ENCODE assay signal across 20 cellular contexts in genomic region chr7:68700414-68700813, GRCh38.
DNase-seq lines count a peak whose midpoint lies in the region; ATAC-seq and TF ChIP-seq lines count a peak whose summit lies in the region.
"Had no signal": no experiment of that assay in that cellular context is flagged by ENCODE, and none has a peak within 500 bp of the region (broad histone marks: within the 10 kb centered on the region; RNA-seq: fewer than 3 reads in every experiment).

No MANE protein-coding gene starts in this region.

- H2BK15ac ChIP-seq in IMR-90 (ENCODE audit: low read depth, low read length), result no peak overlapping the region

- H3K14ac ChIP-seq in IMR-90 (replicated peaks; ENCODE audit: low read depth, low read length), result no peak overlapping the region

- H4K5ac ChIP-seq in IMR-90 (ENCODE audit: low read depth, low read length), result no peak overlapping the region

- CTCF ChIA-PET in IMR-90 (lab: Yijun Ruan, JAX), result no interaction called here

- H3K4me1 ChIP-seq in IMR-90 (ENCODE audit: control insufficient read depth, insufficient read depth, low read length), result peaks cover 7% of the 10 kb centered on the region
- peaks cover 22% of the 10 kb centered on the region for H3K4me1 ChIP-seq in adipocyte (ENCODE audit: control insufficient read depth, insufficient read depth, low read length)
- H3K4me1 ChIP-seq in skeletal muscle satellite cell (ENCODE audit: control insufficient read depth, insufficient read depth, low read length), result peaks cover 37% of the 10 kb centered on the region
- H3K4me1 ChIP-seq: heart left ventricle, lower lobe of right lung, pancreas, right atrium auricular region, upper lobe of left lung had no signal

- no peak overlapping the region for H3K27ac ChIP-seq in IMR-90 (ENCODE audit: insufficient read depth, low read length)
- H3K27ac ChIP-seq: heart left ventricle, lower lobe of right lung, pancreas, right atrium auricular region, upper lobe of left lung had no signal

- H3K27me3 ChIP-seq in IMR-90 (ENCODE audit: control insufficient read depth, insufficient read depth, low read length), result no peaks in the 10 kb centered on the region
- no peaks in the 10 kb centered on the region for H3K27me3 ChIP-seq in adipocyte (replicated peaks; ENCODE audit: control insufficient read depth, insufficient read depth, low read length)
- H3K27me3 ChIP-seq in skeletal muscle satellite cell (ENCODE audit: control insufficient read depth, insufficient read depth, low read length), result no peaks in the 10 kb centered on the region
- H3K27me3 ChIP-seq: pancreas, right atrium auricular region, upper lobe of left lung had no signal

- intact Hi-C loops in IMR-90 (cut with micrococcal nuclease), result no loop called here

- no peak overlapping the region for H2AK5ac ChIP-seq in IMR-90 (ENCODE audit: low read depth, low read length)

- no peak overlapping the region for H2AK9ac ChIP-seq in IMR-90 (replicated peaks; ENCODE audit: low read depth, low read length, poor library complexity)

- peak; percentile 46 for ATAC-seq in IMR-90 (ENCODE audit: low read depth)
- no peak for ATAC-seq in GM21390 (IDR thresholded peaks at IDR 0.05; ENCODE audit: unreplicated experiment)
- ATAC-seq: activated CD4-positive, CD25-positive, alpha-beta regulatory T cell treated with anti-CD3 and anti-CD28 coated beads, Interleukin-2, amount 50 U/mL, for 24 hours; heart left ventricle; lower lobe of right lung; pancreas had no signal

- TF ChIP-seq RAD21 in IMR-90 (IDR thresholded peaks at IDR 0.05; ENCODE audit: low read length), result no peak

- dilution Hi-C loops in IMR-90 (cut with HindIII; ENCODE audit: low sequenced_read_pairs, unreplicated experiment), result no loop called here

- no peak overlapping the region for H2BK5ac ChIP-seq in IMR-90 (ENCODE audit: low read depth, low read length, poor library complexity, severe bottlenecking)

- no peak overlapping the region for H3K4ac ChIP-seq in IMR-90 (ENCODE audit: low read depth, low read length)

- H3K23ac ChIP-seq in IMR-90 (ENCODE audit: low read depth, low read length), result no peak overlapping the region

- H3K9ac ChIP-seq in IMR-90 (ENCODE audit: low read depth, low read length) (no peak overlapping the region), adipocyte (ENCODE audit: low read length) (no peak overlapping the region), skeletal muscle satellite cell (ENCODE audit: low read depth, low read length) (peak overlapping the region; percentile 58)

- DNase-seq in IMR-90 (peak; percentile 65), adipocyte (ENCODE audit: low read depth) (peak; percentile 69), fibroblast of peridontal ligament (ENCODE audit: extremely low read depth) (peak; percentile 80), HuH-7.5 (ENCODE audit: low spot score) (no peak), DMS153 (lab: John Stamatoyannopoulos, UW) (no peak)
- DNase-seq: activated CD4-positive, alpha-beta memory T cell treated with anti-CD3 and anti-CD28 coated beads, Interleukin-2, amount 10 ng/mL, durations not matched to agents 7 days and 5 days; activated CD8-positive, alpha-beta memory T cell treated with anti-CD3 and anti-CD28 coated beads, Interleukin-2, amount 50 U/mL, for 48 hours; activated effector memory CD4-positive, alpha-beta T cell treated with Interleukin-2 at 50 U/mL for 16 hours; CD4-positive, alpha-beta memory T cell; GOT3; heart left ventricle; lower lobe of right lung; NCI-H526; pancreas; stimulated activated CD4-positive, alpha-beta T cell treated with anti-CD3 and anti-CD28 coated beads, Interleukin-2, amount 100 ng/mL, for 48 hours; upper lobe of left lung had no signal

- H3K4me2 ChIP-seq in IMR-90 (ENCODE audit: low read depth, low read length) (no peak overlapping the region), skeletal muscle satellite cell (ENCODE audit: low read length) (peak overlapping the region; percentile 47)

- BruUV-seq in IMR-90 (replicated peaks; lab: Mats Ljungman, UMichigan), result no TSS peak

- no peak overlapping the region for H2AFZ ChIP-seq in IMR-90 (replicated peaks; ENCODE audit: low read length, poor library complexity)

- H3K36me3 ChIP-seq in IMR-90 (ENCODE audit: control insufficient read depth, insufficient read depth, low read length) (no peaks in the 10 kb centered on the region), adipocyte (ENCODE audit: control insufficient read depth, insufficient read depth, low read length, severe bottlenecking) (no peaks in the 10 kb centered on the region), skeletal muscle satellite cell (ENCODE audit: insufficient read depth, low read length) (no peaks in the 10 kb centered on the region)
- H3K36me3 ChIP-seq: heart left ventricle, lower lobe of right lung, pancreas, right atrium auricular region, upper lobe of left lung had no signal

- in situ Hi-C loops in IMR-90 (cut with MboI; ENCODE audit: low sequenced_read_pairs), result no loop called here

- POLR2A ChIA-PET in IMR-90 (lab: Charles Lee; ENCODE audit: unreplicated experiment), result no interaction called here

- no peak overlapping the region for H3K4me3 ChIP-seq in IMR-90 (ENCODE audit: insufficient read depth, low read depth, low read length)
- H3K4me3 ChIP-seq in adipocyte (ENCODE audit: low read length), result no peak overlapping the region
- H3K4me3 ChIP-seq in skeletal muscle satellite cell (ENCODE audit: low read length), result no peak overlapping the region
- H3K4me3 ChIP-seq: heart left ventricle, lower lobe of right lung, pancreas, right atrium auricular region, upper lobe of left lung had no signal

- H4K91ac ChIP-seq in IMR-90 (ENCODE audit: insufficient read depth, low read depth, low read length), result no peak overlapping the region

- peak overlapping the region; percentile 42 for H2BK120ac ChIP-seq in IMR-90 (ENCODE audit: low read depth, low read length)

- H3K9me1 ChIP-seq in IMR-90 (ENCODE audit: insufficient read depth, low read length), result no peaks in the 10 kb centered on the region

- no peaks in the 10 kb centered on the region for H3K79me1 ChIP-seq in IMR-90 (ENCODE audit: low read depth in 1 of 2, low read length in 2 of 2)

- H4K8ac ChIP-seq in IMR-90 (ENCODE audit: low read depth in 2 of 2, low read length in 2 of 2), result no peak overlapping the region

- H2BK20ac ChIP-seq in IMR-90 (ENCODE audit: low read depth, low read length), result no peak overlapping the region

- TF ChIP-seq CTCF in IMR-90 (conservative IDR thresholded peaks at IDR 0.05; ENCODE audit: low read depth, low read length), result no peak

- no peaks in the 10 kb centered on the region for H4K20me1 ChIP-seq in IMR-90 (ENCODE audit: insufficient read depth, low read length)

- no peak overlapping the region for H3K56ac ChIP-seq in IMR-90 (ENCODE audit: extremely low read depth, insufficient read depth, low read length)

- no peak for TF ChIP-seq POLR2A in IMR-90 (IDR thresholded peaks at IDR 0.05; ENCODE audit: low read depth, low read length)

- no peak overlapping the region for H3K18ac ChIP-seq in IMR-90 (ENCODE audit: low read depth, low read length)

- WGBS in IMR-90 (ENCODE audit: extremely low coverage in 2 of 2, insufficient read length in 1 of 2), 2 experiments, result no CpG with 5 or more reads among the region's 3 CpGs

- H3K9me3 ChIP-seq in IMR-90 (ENCODE audit: control insufficient read depth, insufficient read depth, low read length), result no peaks in the 10 kb centered on the region; the same call in 1 of the 2 replicates
- no peaks in the 10 kb centered on the region for H3K9me3 ChIP-seq in adipocyte (ENCODE audit: control insufficient read depth, low read length)
- no peaks in the 10 kb centered on the region for H3K9me3 ChIP-seq in skeletal muscle satellite cell (replicated peaks; ENCODE audit: low read length)
- H3K9me3 ChIP-seq: heart left ventricle, lower lobe of right lung, pancreas, right atrium auricular region, upper lobe of left lung had no signal

TF ChIP-seq in IMR-90, 13 proteins besides CTCF, POLR2A, EP300 and RAD21:
- TF ChIP-seq RFX5 (IDR thresholded peaks at IDR 0.05; ENCODE audit: low read depth, low read length), result no peak
- no peak for TF ChIP-seq USF2 (IDR thresholded peaks at IDR 0.05; ENCODE audit: low read depth, low read length)
- TF ChIP-seq MAFK (IDR thresholded peaks at IDR 0.05; ENCODE audit: low read depth, low read length), result no peak
- TF ChIP-seq FOS (IDR thresholded peaks at IDR 0.05; ENCODE audit: low read depth, low read length), result no peak
- TF ChIP-seq ELK1 (IDR thresholded peaks at IDR 0.05; ENCODE audit: borderline replicate concordance, low read depth, low read length), result no peak
- TF ChIP-seq BHLHE40 (IDR thresholded peaks at IDR 0.05; ENCODE audit: low read depth, low read length), result no peak
- TF ChIP-seq CEBPB (IDR thresholded peaks at IDR 0.05; ENCODE audit: low read depth, low read length), result no peak
TF ChIP-seq in IMR-90: peak in this region for 0.

Comparison
In these comparisons a context has a peak if more than half of its experiments do, and no peak if none do; other contexts are left out.
1. DNase-seq: peak in IMR-90 (single experiment), adipocyte (single experiment) and fibroblast of peridontal ligament (single experiment); none in HuH-7.5 (single experiment) and DMS153 (single experiment).